ENCODE assay signal across 11 cellular contexts in genomic region chr10:73653701-73654100, GRCh38. TPM values are rescaled to one million over a fixed set of nuclear protein-coding genes. Genes with fewer than 3 reads are reported as not detected.
DNase-seq lines count a peak whose midpoint lies in the region; ATAC-seq and TF ChIP-seq lines count a peak whose summit lies in the region.
"Had no signal": no experiment of that assay in that cellular context is flagged by ENCODE, and none has a peak within 500 bp of the region (broad histone marks: within the 10 kb centered on the region; RNA-seq: fewer than 3 reads in every experiment).

No MANE protein-coding gene starts in this region.

- peaks cover 29% of the 10 kb centered on the region for H3K4me1 Mint-ChIP-seq in HFFc6 (ENCODE audit: low read depth)

- peak overlapping the region; percentile 93 for H3K4me2 ChIP-seq in BLaER1

- H3K4me3 ChIP-seq in BLaER1: no peak overlapping the region

- H3K36me3 Mint-ChIP-seq in HFFc6 (ENCODE audit: low read depth): no peaks in the 10 kb centered on the region

- H3K4me3 Mint-ChIP-seq in HFFc6: no peak overlapping the region

- H3K27ac ChIP-seq in BLaER1 (no peak overlapping the region), foreskin keratinocyte (no peak overlapping the region)

- H3K27ac Mint-ChIP-seq in HFFc6: no peak overlapping the region

- DNase-seq in HFFc6 (no peak), SHP77 (lab: John Stamatoyannopoulos, UW) (peak; percentile 8 to 14), foreskin keratinocyte (no peak), NCI-H446 (lab: John Stamatoyannopoulos, UW) (no peak)
- DNase-seq: activated CD4-positive, alpha-beta T cell treated with anti-CD3 and anti-CD28 coated beads for 4 hours; NCI-H146 had no signal

- H3K4me1 ChIP-seq in BLaER1: peaks cover 63% of the 10 kb centered on the region
- peaks cover 9% of the 10 kb centered on the region for H3K4me1 ChIP-seq in foreskin keratinocyte

- H3K36me3 ChIP-seq in BLaER1: no peaks in the 10 kb centered on the region

- 0 out of 2 replicates have a peak, but pooled peaks have one; percentile 26 for TF ChIP-seq CTCF in HFFc6 (IDR thresholded peaks at IDR 0.05)
- TF ChIP-seq CTCF in foreskin keratinocyte (conservative IDR thresholded peaks at IDR 0.05): peak; percentile 46

- ATAC-seq in foreskin keratinocyte (no peak), GM18502 (IDR thresholded peaks at IDR 0.05; ENCODE audit: poor library complexity, unreplicated experiment) (no peak), HG02642 (IDR thresholded peaks at IDR 0.05; ENCODE audit: poor library complexity, unreplicated experiment) (no peak)
- no peak for ATAC-seq in activated CD4-positive, CD25-positive, alpha-beta regulatory T cell treated with anti-CD3 and anti-CD28 coated beads, Interleukin-2, amount 50 U/mL, for 24 hours

- no peaks in the 10 kb centered on the region for H3K9me3 ChIP-seq in BLaER1

- no peak overlapping the region for H3K9ac ChIP-seq in BLaER1

- H3K9me3 Mint-ChIP-seq in HFFc6: no peaks in the 10 kb centered on the region

- peaks cover 7% of the 10 kb centered on the region for H3K27me3 Mint-ChIP-seq in HFFc6 (ENCODE audit: insufficient read depth)

- H3K27me3 ChIP-seq in BLaER1: no peaks in the 10 kb centered on the region; the same call in 1 of the 2 replicates
- no peaks in the 10 kb centered on the region for H3K27me3 ChIP-seq in foreskin keratinocyte

- H4K20me1 ChIP-seq in BLaER1: no peaks in the 10 kb centered on the region

RNA-seq across cellular contexts. Expression of gene SYNPO2L, which starts 2.1 kb away (rescaled TPM):
- 1 to 10 TPM; 1.5 to 3.3 (median 1.6) TPM for total RNA-seq in HFFc6 (2021; fragmentation: NEBNext Ultra II Directional; extraction: Animal tissue kit (Norgen Biotek cat#: 25700))
- total RNA-seq in foreskin keratinocyte: not detected in 2 replicates
- polyA plus RNA-seq in foreskin keratinocyte: not detected in 2 replicates

RNA-seq across cellular contexts. Expression of gene MYOZ1, which starts 12.4 kb away (rescaled TPM):
- 1 to 10 TPM in 3 of 6 experiments, under 1 TPM in 3; 0.41 to 2.5 (median 0.90) TPM for total RNA-seq in HFFc6 (2021; fragmentation: NEBNext Ultra II Directional; extraction: Animal tissue kit (Norgen Biotek cat#: 25700))
- total RNA-seq in foreskin keratinocyte: not detected in 2 replicates
- polyA plus RNA-seq in foreskin keratinocyte: 0.02 TPM in 1 of 2 replicates, not detected in the other
- total RNA-seq: mononuclear cell had no signal

RNA-seq across cellular contexts. Expression of gene AGAP5, which starts 44.2 kb away (rescaled TPM):
- total RNA-seq in HFFc6 (2021; fragmentation: NEBNext Ultra II Directional; extraction: Animal tissue kit (Norgen Biotek cat#: 25700)): 1 to 10 TPM; 2.2 to 3.7 (median 2.8) TPM
- 2.6 and 3.4 TPM in 2 replicates for total RNA-seq in foreskin keratinocyte
- polyA plus RNA-seq in foreskin keratinocyte: 0.97 and 1.2 TPM in 2 replicates

Comparison
In these comparisons a context has a peak if more than half of its experiments do, and no peak if none do; other contexts are left out.
1. DNase-seq: peak in SHP77 (2 of 2); none in HFFc6 (single experiment), foreskin keratinocyte (0 of 2) and NCI-H446 (0 of 2).